In the genomic region with DNA sequence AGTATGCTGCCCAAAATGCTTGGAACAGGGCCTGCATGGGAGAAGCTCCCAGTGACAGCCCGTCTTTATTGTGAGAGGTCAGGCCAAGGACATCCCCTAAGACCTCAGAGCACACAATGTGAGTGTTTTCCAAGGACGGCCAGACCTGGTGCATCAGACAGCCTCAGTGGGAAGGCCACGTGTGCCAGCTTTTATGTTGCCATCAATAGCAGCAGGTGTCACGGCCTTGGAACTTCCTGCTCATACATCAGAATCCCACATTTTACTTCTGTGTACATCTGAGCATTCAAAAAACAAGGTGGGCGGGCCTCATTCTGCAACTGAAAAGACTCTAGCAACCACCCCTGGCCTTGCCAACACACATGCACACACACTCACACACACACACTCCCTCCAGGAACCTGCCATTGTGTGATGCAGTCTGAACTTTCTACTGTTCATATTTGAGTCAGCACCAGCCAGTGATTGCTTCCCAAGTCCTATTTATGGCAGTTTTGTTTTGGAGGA, we compare ENCODE assay signal across 1 cellular context.
TF ChIP-seq lines count a peak whose summit lies in the region.

No MANE protein-coding gene starts in this region.

TF ChIP-seq in SK-N-SH treated with all-trans-retinoic acid at 6 μM for 48 hours, 23 proteins besides CTCF, POLR2A, EP300 and RAD21 (continued from another document):
- TF ChIP-seq, protein P1, sequence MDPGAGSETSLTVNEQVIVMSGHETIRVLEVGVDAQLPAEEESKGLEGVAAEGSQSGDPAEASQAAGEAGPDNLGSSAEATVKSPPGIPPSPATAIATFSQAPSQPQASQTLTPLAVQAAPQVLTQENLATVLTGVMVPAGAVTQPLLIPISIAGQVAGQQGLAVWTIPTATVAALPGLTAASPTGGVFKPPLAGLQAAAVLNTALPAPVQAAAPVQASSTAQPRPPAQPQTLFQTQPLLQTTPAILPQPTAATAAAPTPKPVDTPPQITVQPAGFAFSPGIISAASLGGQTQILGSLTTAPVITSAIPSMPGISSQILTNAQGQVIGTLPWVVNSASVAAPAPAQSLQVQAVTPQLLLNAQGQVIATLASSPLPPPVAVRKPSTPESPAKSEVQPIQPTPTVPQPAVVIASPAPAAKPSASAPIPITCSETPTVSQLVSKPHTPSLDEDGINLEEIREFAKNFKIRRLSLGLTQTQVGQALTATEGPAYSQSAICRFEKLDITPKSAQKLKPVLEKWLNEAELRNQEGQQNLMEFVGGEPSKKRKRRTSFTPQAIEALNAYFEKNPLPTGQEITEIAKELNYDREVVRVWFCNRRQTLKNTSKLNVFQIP (CRISPR knock-in tag; IDR thresholded peaks at IDR 0.05; ENCODE audit: borderline replicate concordance, low read depth) = no peak
- no peak for TF ChIP-seq RARB (CRISPR knock-in tag; IDR thresholded peaks at IDR 0.05)
- TF ChIP-seq PPARA (CRISPR knock-in tag; IDR thresholded peaks at IDR 0.05; ENCODE audit: borderline replicate concordance) = no peak
TF ChIP-seq in SK-N-SH treated with all-trans-retinoic acid at 6 μM for 48 hours: peak in this region for 0.
